In genomic region chr5:142128675-142129208, GRCh38 we compare ENCODE assay signal across 1 cellular context.
TF ChIP-seq lines count a peak whose summit lies in the region.

No MANE protein-coding gene starts in this region.

TF ChIP-seq in HepG2, 621 proteins besides CTCF, POLR2A, EP300 and RAD21 (continued from another document):
- TF ChIP-seq NFAT5 (CRISPR knock-in tag; IDR thresholded peaks at IDR 0.05) (no peak), ONECUT2 (CRISPR knock-in tag; IDR thresholded peaks at IDR 0.05) (no peak), MAFK (conservative IDR thresholded peaks at IDR 0.05 in 1 of 2, IDR thresholded peaks at IDR 0.05 in 1 of 2; ENCODE audit: low read length in 2 of 2) (0 out of 4 replicates have a peak, but pooled peaks of 1 of the 2 experiments have one; percentile 19), MAFF (IDR thresholded peaks at IDR 0.05; ENCODE audit: low read depth, low read length) (0 out of 2 replicates have a peak, but pooled peaks have one; percentile 4), MIER3 (CRISPR knock-in tag; IDR thresholded peaks at IDR 0.05; ENCODE audit: borderline replicate concordance) (no peak), ZNF577 (CRISPR knock-in tag; IDR thresholded peaks at IDR 0.05; ENCODE audit: borderline replicate concordance, low read depth) (no peak), CENPT (CRISPR knock-in tag; IDR thresholded peaks at IDR 0.05; ENCODE audit: low read depth) (no peak), ZNF607 (CRISPR knock-in tag; IDR thresholded peaks at IDR 0.05; ENCODE audit: borderline replicate concordance) (no peak)
TF ChIP-seq in HepG2: peak in this region for 2.
